9 cellular contexts compared by ENCODE assay signal in the genomic region with DNA sequence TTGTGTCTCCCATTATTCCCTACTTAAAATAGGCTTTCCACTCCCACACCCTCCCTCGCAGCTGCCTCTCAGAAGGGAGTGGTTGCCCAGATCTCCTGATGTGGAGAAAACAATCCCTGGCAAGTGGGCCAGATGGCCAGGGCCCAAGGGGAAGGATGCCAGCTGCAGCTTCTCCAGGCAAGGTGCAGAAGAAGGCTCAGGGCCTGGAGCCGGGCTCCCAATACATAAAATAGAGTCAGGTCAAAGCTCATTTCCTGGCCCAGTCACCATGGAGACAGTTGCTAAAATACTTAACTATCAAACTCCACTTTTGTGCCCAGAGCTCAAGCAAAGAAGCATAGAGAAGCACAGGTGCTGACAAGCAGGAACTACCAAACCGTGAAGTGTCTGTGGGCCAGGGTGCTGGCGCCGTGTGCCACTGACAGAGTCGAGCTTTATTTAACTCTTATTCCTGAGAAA. TPM values are rescaled to one million over a fixed set of nuclear protein-coding genes. Genes with fewer than 3 reads are reported as not detected.
DNase-seq lines count a peak whose midpoint lies in the region; ATAC-seq and TF ChIP-seq lines count a peak whose summit lies in the region.
"Had no signal": no experiment of that assay in that cellular context is flagged by ENCODE, and none has a peak within 500 bp of the region (broad histone marks: within the 10 kb centered on the region; RNA-seq: fewer than 3 reads in every experiment).

No MANE protein-coding gene starts in this region.

- no peak overlapping the region for H3K27ac ChIP-seq in effector memory CD4-positive, alpha-beta T cell (ENCODE audit: insufficient read depth, low read length, poor library complexity, severe bottlenecking)

- H3K4me3 ChIP-seq in lower leg skin (ENCODE audit: low read depth, poor library complexity, severe bottlenecking) = no peak overlapping the region
- H3K4me3 ChIP-seq in effector memory CD4-positive, alpha-beta T cell (ENCODE audit: insufficient read depth, low read depth, low read length, poor library complexity, severe bottlenecking) = no peak overlapping the region

- no peaks in the 10 kb centered on the region for H3K4me1 ChIP-seq in effector memory CD4-positive, alpha-beta T cell (ENCODE audit: control insufficient read depth, insufficient read depth, low read length, poor library complexity, severe bottlenecking)

- DNase-seq in M059J (ENCODE audit: low read depth) (peak; percentile 9), amniotic epithelial cell (ENCODE audit: low read depth) (peak; percentile 34), lower leg skin (ENCODE audit: low spot score in 2 of 2) (peak; percentile 72 to 93), OCI-M2 (lab: John Stamatoyannopoulos, UW; ENCODE audit: unreplicated experiment) (no peak), dedifferentiated amniotic fluid mesenchymal stem cell (ENCODE audit: extremely low spot score) (no peak)
- no peak for DNase-seq in effector memory CD4-positive, alpha-beta T cell
- DNase-seq: IMR-90 had no signal

- WGBS in lower leg skin, 2 donors = 12 to 22% methylated on average over 6 of the region's 6 CpGs

- no peaks in the 10 kb centered on the region for H3K36me3 ChIP-seq in effector memory CD4-positive, alpha-beta T cell (ENCODE audit: control insufficient read depth, insufficient read depth, low read length)

- ATAC-seq in GM19395 (IDR thresholded peaks at IDR 0.05; ENCODE audit: unreplicated experiment) = peak; percentile 42
- ATAC-seq in GM19035 (IDR thresholded peaks at IDR 0.05; ENCODE audit: unreplicated experiment) = no peak

- no peak for TF ChIP-seq CTCF in lower leg skin (IDR thresholded peaks at IDR 0.05)

- H3K9me3 ChIP-seq in effector memory CD4-positive, alpha-beta T cell (ENCODE audit: control insufficient read depth, low read length) = no peaks in the 10 kb centered on the region

- intact Hi-C loops in lower leg skin (cut with DNase I; ENCODE audit: low total_unique reads) = no loop called here

- TF ChIP-seq POLR2A in lower leg skin (IDR thresholded peaks at IDR 0.05) = no peak

- H3K27me3 ChIP-seq in effector memory CD4-positive, alpha-beta T cell (replicated peaks; ENCODE audit: control insufficient read depth, insufficient read depth, low read length, poor library complexity, severe bottlenecking) = no peaks in the 10 kb centered on the region

RNA-seq across cellular contexts. Expression of a gene that starts 45.7 kb away (rescaled TPM):
- 9.6 and 13.6 TPM in 2 replicates for total RNA-seq in M059J (2014; rRNA removed; shearing (Covaris generic))
- 10 to 100 TPM; 42.8 to 62.5 (median 52.1) TPM for total RNA-seq in lower leg skin

RNA-seq across cellular contexts. Expression of a gene that starts 59.1 kb away (rescaled TPM):
- total RNA-seq in M059J (2014; rRNA removed; shearing (Covaris generic)) = 44.3 and 71.4 TPM in 2 replicates
- 10 to 100 TPM; 10.3 to 19.3 (median 14.9) TPM for total RNA-seq in lower leg skin

RNA-seq across cellular contexts. Expression of a gene that starts 59.6 kb away (rescaled TPM):
- 46.2 and 63.2 TPM in 2 replicates for total RNA-seq in M059J (2014; rRNA removed; shearing (Covaris generic))
- total RNA-seq in lower leg skin = 10 to 100 TPM; 38.1 to 60.3 (median 46.6) TPM

Comparison
In these comparisons a context has a peak if more than half of its experiments do, and no peak if none do; other contexts are left out.
1. DNase-seq: peak in M059J (single experiment), amniotic epithelial cell (single experiment) and lower leg skin (2 of 2); none in OCI-M2 (single experiment), effector memory CD4-positive, alpha-beta T cell (0 of 3) and dedifferentiated amniotic fluid mesenchymal stem cell (single experiment).